ENCODE assay signal across 1 cellular context in the genomic region with DNA sequence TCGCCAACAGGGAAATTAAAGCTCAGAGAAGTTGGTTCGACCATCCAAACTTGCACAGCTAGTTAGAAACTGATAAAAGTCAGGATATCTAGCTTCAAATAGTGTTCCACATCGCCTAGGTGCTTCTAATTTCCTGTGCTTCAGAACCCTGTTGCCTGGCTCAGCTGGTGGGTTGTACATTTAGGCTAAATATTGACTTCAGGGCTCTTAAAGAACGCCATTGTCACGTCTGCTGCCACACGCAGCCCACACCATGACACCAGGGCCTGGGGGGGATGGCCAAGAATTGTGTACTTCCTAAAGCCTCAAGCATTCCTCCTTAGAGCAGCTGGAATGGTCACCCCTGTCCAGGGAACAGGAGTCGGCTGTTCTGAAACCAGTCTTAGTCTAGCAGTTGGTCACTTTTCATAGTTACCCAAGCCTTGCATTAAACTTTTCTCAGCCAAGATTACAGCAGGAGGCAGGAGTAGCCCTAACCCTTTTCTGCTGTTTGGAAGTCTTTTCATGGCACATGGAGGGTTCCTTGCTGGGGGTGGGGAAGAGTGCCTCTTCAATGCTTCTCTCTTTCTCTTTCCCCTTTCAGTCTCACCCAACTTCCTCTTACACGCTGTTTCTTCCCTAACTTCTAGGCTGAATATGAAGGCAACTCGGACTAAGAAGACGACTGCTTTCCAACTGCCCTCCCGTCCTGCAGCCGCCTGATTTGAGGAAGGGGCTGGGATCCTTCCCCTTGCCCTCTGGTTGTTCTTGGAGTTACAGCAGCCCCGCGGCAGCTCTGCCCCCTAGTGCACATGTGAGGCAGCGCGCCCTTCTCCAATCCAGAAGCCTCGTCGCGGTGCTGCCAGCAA.
TF ChIP-seq lines count a peak whose summit lies in the region.

No MANE protein-coding gene starts in this region.

TF ChIP-seq in HepG2, 621 proteins besides CTCF, POLR2A, EP300 and RAD21 (continued from another document and continues in another):
- TF ChIP-seq, protein P1, sequence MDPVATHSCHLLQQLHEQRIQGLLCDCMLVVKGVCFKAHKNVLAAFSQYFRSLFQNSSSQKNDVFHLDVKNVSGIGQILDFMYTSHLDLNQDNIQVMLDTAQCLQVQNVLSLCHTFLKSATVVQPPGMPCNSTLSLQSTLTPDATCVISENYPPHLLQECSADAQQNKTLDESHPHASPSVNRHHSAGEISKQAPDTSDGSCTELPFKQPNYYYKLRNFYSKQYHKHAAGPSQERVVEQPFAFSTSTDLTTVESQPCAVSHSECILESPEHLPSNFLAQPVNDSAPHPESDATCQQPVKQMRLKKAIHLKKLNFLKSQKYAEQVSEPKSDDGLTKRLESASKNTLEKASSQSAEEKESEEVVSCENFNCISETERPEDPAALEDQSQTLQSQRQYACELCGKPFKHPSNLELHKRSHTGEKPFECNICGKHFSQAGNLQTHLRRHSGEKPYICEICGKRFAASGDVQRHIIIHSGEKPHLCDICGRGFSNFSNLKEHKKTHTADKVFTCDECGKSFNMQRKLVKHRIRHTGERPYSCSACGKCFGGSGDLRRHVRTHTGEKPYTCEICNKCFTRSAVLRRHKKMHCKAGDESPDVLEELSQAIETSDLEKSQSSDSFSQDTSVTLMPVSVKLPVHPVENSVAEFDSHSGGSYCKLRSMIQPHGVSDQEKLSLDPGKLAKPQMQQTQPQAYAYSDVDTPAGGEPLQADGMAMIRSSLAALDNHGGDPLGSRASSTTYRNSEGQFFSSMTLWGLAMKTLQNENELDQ (CRISPR knock-in tag; IDR thresholded peaks at IDR 0.05; ENCODE audit: borderline replicate concordance) = no peak
- TF ChIP-seq CCDC6 (CRISPR knock-in tag; IDR thresholded peaks at IDR 0.05) = no peak
- TF ChIP-seq MAZ (IDR thresholded peaks at IDR 0.05; ENCODE audit: borderline replicate concordance, low read depth, low read length) = no peak
- 0 out of 2 replicates have a peak, but pooled peaks have one; percentile 34 for TF ChIP-seq MAZ (CRISPR knock-in tag; IDR thresholded peaks at IDR 0.05; ENCODE audit: low read depth)
- 0 out of 2 replicates have a peak, but pooled peaks have one; percentile 36 for TF ChIP-seq ZSCAN21 (CRISPR knock-in tag; IDR thresholded peaks at IDR 0.05; ENCODE audit: borderline replicate concordance)
- TF ChIP-seq, protein P2, sequence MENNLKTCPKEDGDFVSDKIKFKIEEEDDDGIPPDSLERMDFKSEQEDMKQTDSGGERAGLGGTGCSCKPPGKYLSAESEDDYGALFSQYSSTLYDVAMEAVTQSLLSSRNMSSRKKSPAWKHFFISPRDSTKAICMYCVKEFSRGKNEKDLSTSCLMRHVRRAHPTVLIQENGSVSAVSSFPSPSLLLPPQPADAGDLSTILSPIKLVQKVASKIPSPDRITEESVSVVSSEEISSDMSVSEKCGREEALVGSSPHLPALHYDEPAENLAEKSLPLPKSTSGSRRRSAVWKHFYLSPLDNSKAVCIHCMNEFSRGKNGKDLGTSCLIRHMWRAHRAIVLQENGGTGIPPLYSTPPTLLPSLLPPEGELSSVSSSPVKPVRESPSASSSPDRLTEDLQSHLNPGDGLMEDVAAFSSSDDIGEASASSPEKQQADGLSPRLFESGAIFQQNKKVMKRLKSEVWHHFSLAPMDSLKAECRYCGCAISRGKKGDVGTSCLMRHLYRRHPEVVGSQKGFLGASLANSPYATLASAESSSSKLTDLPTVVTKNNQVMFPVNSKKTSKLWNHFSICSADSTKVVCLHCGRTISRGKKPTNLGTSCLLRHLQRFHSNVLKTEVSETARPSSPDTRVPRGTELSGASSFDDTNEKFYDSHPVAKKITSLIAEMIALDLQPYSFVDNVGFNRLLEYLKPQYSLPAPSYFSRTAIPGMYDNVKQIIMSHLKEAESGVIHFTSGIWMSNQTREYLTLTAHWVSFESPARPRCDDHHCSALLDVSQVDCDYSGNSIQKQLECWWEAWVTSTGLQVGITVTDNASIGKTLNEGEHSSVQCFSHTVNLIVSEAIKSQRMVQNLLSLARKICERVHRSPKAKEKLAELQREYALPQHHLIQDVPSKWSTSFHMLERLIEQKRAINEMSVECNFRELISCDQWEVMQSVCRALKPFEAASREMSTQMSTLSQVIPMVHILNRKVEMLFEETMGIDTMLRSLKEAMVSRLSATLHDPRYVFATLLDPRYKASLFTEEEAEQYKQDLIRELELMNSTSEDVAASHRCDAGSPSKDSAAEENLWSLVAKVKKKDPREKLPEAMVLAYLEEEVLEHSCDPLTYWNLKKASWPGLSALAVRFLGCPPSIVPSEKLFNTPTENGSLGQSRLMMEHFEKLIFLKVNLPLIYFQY (CRISPR knock-in tag; IDR thresholded peaks at IDR 0.05; ENCODE audit: borderline replicate concordance) = no peak
- TF ChIP-seq ZNF7 (CRISPR knock-in tag; IDR thresholded peaks at IDR 0.05) = no peak
- no peak for TF ChIP-seq PRPF4 (IDR thresholded peaks at IDR 0.05; ENCODE audit: low read depth, low read length, poor library complexity, severe bottlenecking)
- peak; percentile 12 for TF ChIP-seq TEAD3 (CRISPR knock-in tag; optimal IDR thresholded peaks at IDR 0.05; ENCODE audit: borderline replicate concordance)
- no peak for TF ChIP-seq ZBTB38 (CRISPR knock-in tag; IDR thresholded peaks at IDR 0.05)
- TF ChIP-seq, protein P3, sequence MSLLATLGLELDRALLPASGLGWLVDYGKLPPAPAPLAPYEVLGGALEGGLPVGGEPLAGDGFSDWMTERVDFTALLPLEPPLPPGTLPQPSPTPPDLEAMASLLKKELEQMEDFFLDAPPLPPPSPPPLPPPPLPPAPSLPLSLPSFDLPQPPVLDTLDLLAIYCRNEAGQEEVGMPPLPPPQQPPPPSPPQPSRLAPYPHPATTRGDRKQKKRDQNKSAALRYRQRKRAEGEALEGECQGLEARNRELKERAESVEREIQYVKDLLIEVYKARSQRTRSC (CRISPR knock-in tag; IDR thresholded peaks at IDR 0.05; ENCODE audit: low read depth) = 0 out of 2 replicates have a peak, but pooled peaks have one; percentile 57
- TF ChIP-seq, protein P4, sequence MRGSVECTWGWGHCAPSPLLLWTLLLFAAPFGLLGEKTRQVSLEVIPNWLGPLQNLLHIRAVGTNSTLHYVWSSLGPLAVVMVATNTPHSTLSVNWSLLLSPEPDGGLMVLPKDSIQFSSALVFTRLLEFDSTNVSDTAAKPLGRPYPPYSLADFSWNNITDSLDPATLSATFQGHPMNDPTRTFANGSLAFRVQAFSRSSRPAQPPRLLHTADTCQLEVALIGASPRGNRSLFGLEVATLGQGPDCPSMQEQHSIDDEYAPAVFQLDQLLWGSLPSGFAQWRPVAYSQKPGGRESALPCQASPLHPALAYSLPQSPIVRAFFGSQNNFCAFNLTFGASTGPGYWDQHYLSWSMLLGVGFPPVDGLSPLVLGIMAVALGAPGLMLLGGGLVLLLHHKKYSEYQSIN (CRISPR knock-in tag; IDR thresholded peaks at IDR 0.05; ENCODE audit: borderline replicate concordance) = no peak
- no peak for TF ChIP-seq PAX8 (CRISPR knock-in tag; IDR thresholded peaks at IDR 0.05; ENCODE audit: borderline replicate concordance)
- no peak for TF ChIP-seq ZNF326 (CRISPR knock-in tag; IDR thresholded peaks at IDR 0.05; ENCODE audit: borderline replicate concordance)
- TF ChIP-seq SMC3 (IDR thresholded peaks at IDR 0.05; ENCODE audit: low read length) = peak; percentile 68
- TF ChIP-seq CAMTA2 (CRISPR knock-in tag; IDR thresholded peaks at IDR 0.05; ENCODE audit: borderline replicate concordance) = no peak
- no peak for TF ChIP-seq ZNF83 (CRISPR knock-in tag; IDR thresholded peaks at IDR 0.05; ENCODE audit: borderline replicate concordance)
- no peak for TF ChIP-seq ZNF354B (CRISPR knock-in tag; IDR thresholded peaks at IDR 0.05)
- peak; percentile 19; the same call in 1 of the 2 replicates for TF ChIP-seq YEATS2 (CRISPR knock-in tag; IDR thresholded peaks at IDR 0.05; ENCODE audit: borderline replicate concordance)
- TF ChIP-seq, protein P5, sequence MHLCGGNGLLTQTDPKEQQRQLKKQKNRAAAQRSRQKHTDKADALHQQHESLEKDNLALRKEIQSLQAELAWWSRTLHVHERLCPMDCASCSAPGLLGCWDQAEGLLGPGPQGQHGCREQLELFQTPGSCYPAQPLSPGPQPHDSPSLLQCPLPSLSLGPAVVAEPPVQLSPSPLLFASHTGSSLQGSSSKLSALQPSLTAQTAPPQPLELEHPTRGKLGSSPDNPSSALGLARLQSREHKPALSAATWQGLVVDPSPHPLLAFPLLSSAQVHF (CRISPR knock-in tag; IDR thresholded peaks at IDR 0.05) = no peak
- TF ChIP-seq ARID2 (CRISPR knock-in tag; IDR thresholded peaks at IDR 0.05; ENCODE audit: borderline replicate concordance) = no peak
- no peak for TF ChIP-seq HMGA1 (CRISPR knock-in tag; conservative IDR thresholded peaks at IDR 0.05)
- no peak for TF ChIP-seq NR2F6 (IDR thresholded peaks at IDR 0.05)
- TF ChIP-seq NR2F6 (CRISPR knock-in tag; IDR thresholded peaks at IDR 0.05) = 0 out of 2 replicates have a peak, but pooled peaks have one; percentile 18
- no peak for TF ChIP-seq ZNF879 (CRISPR knock-in tag; IDR thresholded peaks at IDR 0.05)
- peak; percentile 40; the same call in 1 of the 2 replicates for TF ChIP-seq HNF1B (CRISPR knock-in tag; IDR thresholded peaks at IDR 0.05)
- no peak for TF ChIP-seq CHCHD3 (CRISPR knock-in tag; IDR thresholded peaks at IDR 0.05)
- no peak for TF ChIP-seq ZMAT3 (CRISPR knock-in tag; conservative IDR thresholded peaks at IDR 0.05)
- no peak; the same call in 1 of the 2 replicates for TF ChIP-seq SIN3A (IDR thresholded peaks at IDR 0.05; ENCODE audit: borderline replicate concordance, low read depth, low read length)
- no peak for TF ChIP-seq TERF1 (CRISPR knock-in tag; IDR thresholded peaks at IDR 0.05)
- TF ChIP-seq, protein P6, sequence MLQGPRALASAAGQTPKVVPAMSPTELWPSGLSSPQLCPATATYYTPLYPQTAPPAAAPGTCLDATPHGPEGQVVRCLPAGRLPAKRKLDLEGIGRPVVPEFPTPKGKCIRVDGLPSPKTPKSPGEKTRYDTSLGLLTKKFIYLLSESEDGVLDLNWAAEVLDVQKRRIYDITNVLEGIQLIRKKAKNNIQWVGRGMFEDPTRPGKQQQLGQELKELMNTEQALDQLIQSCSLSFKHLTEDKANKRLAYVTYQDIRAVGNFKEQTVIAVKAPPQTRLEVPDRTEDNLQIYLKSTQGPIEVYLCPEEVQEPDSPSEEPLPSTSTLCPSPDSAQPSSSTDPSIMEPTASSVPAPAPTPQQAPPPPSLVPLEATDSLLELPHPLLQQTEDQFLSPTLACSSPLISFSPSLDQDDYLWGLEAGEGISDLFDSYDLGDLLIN (CRISPR knock-in tag; IDR thresholded peaks at IDR 0.05; ENCODE audit: borderline replicate concordance) = no peak
- TF ChIP-seq KLF15 (CRISPR knock-in tag; IDR thresholded peaks at IDR 0.05; ENCODE audit: borderline replicate concordance) = no peak
- TF ChIP-seq ZNF451 (CRISPR knock-in tag; IDR thresholded peaks at IDR 0.05) = no peak
- TF ChIP-seq TOE1 (CRISPR knock-in tag; IDR thresholded peaks at IDR 0.05) = no peak
- TF ChIP-seq, protein P7, sequence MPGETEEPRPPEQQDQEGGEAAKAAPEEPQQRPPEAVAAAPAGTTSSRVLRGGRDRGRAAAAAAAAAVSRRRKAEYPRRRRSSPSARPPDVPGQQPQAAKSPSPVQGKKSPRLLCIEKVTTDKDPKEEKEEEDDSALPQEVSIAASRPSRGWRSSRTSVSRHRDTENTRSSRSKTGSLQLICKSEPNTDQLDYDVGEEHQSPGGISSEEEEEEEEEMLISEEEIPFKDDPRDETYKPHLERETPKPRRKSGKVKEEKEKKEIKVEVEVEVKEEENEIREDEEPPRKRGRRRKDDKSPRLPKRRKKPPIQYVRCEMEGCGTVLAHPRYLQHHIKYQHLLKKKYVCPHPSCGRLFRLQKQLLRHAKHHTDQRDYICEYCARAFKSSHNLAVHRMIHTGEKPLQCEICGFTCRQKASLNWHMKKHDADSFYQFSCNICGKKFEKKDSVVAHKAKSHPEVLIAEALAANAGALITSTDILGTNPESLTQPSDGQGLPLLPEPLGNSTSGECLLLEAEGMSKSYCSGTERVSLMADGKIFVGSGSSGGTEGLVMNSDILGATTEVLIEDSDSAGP (CRISPR knock-in tag; IDR thresholded peaks at IDR 0.05; ENCODE audit: borderline replicate concordance) = peak; percentile 42; the same call in 1 of the 2 replicates
- TF ChIP-seq NFE2L2 (IDR thresholded peaks at IDR 0.05; ENCODE audit: low read length) = no peak
- TF ChIP-seq, protein P8, sequence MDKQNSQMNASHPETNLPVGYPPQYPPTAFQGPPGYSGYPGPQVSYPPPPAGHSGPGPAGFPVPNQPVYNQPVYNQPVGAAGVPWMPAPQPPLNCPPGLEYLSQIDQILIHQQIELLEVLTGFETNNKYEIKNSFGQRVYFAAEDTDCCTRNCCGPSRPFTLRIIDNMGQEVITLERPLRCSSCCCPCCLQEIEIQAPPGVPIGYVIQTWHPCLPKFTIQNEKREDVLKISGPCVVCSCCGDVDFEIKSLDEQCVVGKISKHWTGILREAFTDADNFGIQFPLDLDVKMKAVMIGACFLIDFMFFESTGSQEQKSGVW (CRISPR knock-in tag; IDR thresholded peaks at IDR 0.05; ENCODE audit: borderline replicate concordance) = no peak
- no peak for TF ChIP-seq MTA1 (CRISPR knock-in tag; IDR thresholded peaks at IDR 0.05; ENCODE audit: borderline replicate concordance)
- TF ChIP-seq ZSCAN29 (CRISPR knock-in tag; conservative IDR thresholded peaks at IDR 0.05) = 0 out of 2 replicates have a peak, but pooled peaks have one; percentile 63
- no peak for TF ChIP-seq TEF (CRISPR knock-in tag; IDR thresholded peaks at IDR 0.05)
- TF ChIP-seq ZNF468 (CRISPR knock-in tag; IDR thresholded peaks at IDR 0.05) = no peak
- TF ChIP-seq ZC3H4 (CRISPR knock-in tag; IDR thresholded peaks at IDR 0.05; ENCODE audit: borderline replicate concordance) = no peak
- no peak for TF ChIP-seq LCORL (IDR thresholded peaks at IDR 0.05)
- TF ChIP-seq LCORL (CRISPR knock-in tag; IDR thresholded peaks at IDR 0.05) = peak; percentile 27; the same call in 1 of the 2 replicates
- TF ChIP-seq CENPT (CRISPR knock-in tag; IDR thresholded peaks at IDR 0.05; ENCODE audit: low read depth) = no peak
